Comparison of ENCODE assay signal across 7 cellular contexts in genomic region chr17:2040942-2041560, GRCh38. TPM values are rescaled to one million over a fixed set of nuclear protein-coding genes. Genes with fewer than 3 reads are reported as not detected.
DNase-seq lines count a peak whose midpoint lies in the region; ATAC-seq and TF ChIP-seq lines count a peak whose summit lies in the region.

No MANE protein-coding gene starts in this region.

- H3K27ac ChIP-seq in HEK293 (ENCODE audit: extremely low read depth, low read depth, low read length): no peak overlapping the region
- H3K27ac ChIP-seq in iPS DF 6.9 (ENCODE audit: low read length): no peak overlapping the region

- H3K4me3 ChIP-seq in HEK293 (ENCODE audit: low read depth, low read length): peak overlapping the region; percentile 70
- peak overlapping the region; percentile 63; the same call in 1 of the 2 replicates for H3K4me3 ChIP-seq in iPS DF 6.9 (ENCODE audit: low read length)

- DNase-seq in WTC11 (ENCODE audit: low spot score): no peak
- DNase-seq in iPS DF 6.9 (ENCODE audit: low read depth, low spot score): no peak
- DNase-seq in stimulated activated naive CD8-positive, alpha-beta T cell treated with anti-CD3 and anti-CD28 coated beads, Interleukin-15, amount 100 ng/mL, for 72 hours: no peak
- no peak for DNase-seq in T-helper 9 cell
- no peak for DNase-seq in epidermal melanocyte (ENCODE audit: insufficient read length, low spot score)
- no peak for DNase-seq in head of caudate nucleus

- H3K4me3 Mint-ChIP-seq in WTC11: peak overlapping the region; percentile 90
- peak overlapping the region; percentile 88 to 97 for H3K4me3 Mint-ChIP-seq in stimulated activated naive CD8-positive, alpha-beta T cell treated with anti-CD3 and anti-CD28 coated beads, Interleukin-15, amount 100 ng/mL, for 72 hours

- H3K4me1 ChIP-seq in HEK293 (ENCODE audit: control insufficient read depth, insufficient read depth, low read length) (peaks cover 6% of the 10 kb centered on the region), iPS DF 6.9 (ENCODE audit: control insufficient read depth, insufficient read depth, low read length) (no peaks in the 10 kb centered on the region)

- intact Hi-C loops in head of caudate nucleus (cut with DNase I): loop anchor here (10.0 kb wide), 1 partner anchor 326 kb away; the partner anchor contains the start of gene TLCD2

- WGBS in iPS DF 6.9 (ENCODE audit: insufficient coverage, insufficient read length): no CpG with 5 or more reads among the region's 16 CpGs

- H3K27me3 Mint-ChIP-seq in WTC11 (ENCODE audit: low read depth): peaks cover 9% of the 10 kb centered on the region
- no peaks in the 10 kb centered on the region for H3K27me3 Mint-ChIP-seq in stimulated activated naive CD8-positive, alpha-beta T cell treated with anti-CD3 and anti-CD28 coated beads, Interleukin-15, amount 100 ng/mL, for 72 hours

- peaks cover 4% of the 10 kb centered on the region for H3K4me1 Mint-ChIP-seq in WTC11
- H3K4me1 Mint-ChIP-seq in stimulated activated naive CD8-positive, alpha-beta T cell treated with anti-CD3 and anti-CD28 coated beads, Interleukin-15, amount 100 ng/mL, for 72 hours: peaks cover 40% of the 10 kb centered on the region

- POLR2A ChIA-PET in HEK293 (lab: Yijun Ruan, JAX) (interaction anchor here (1.2 to 1.6 kb wide), 3 partner anchors 16 to 324 kb away, joined by 4 to 7 read pairs (median 5); partner anchors contain the start of gene RTN4RL1), WTC11 (lab: Charles Lee) (no interaction called here)

- H3K36me3 Mint-ChIP-seq in WTC11: peaks cover 10% of the 10 kb centered on the region

- H3K36me3 ChIP-seq in HEK293 (ENCODE audit: control insufficient read depth in 2 of 2, insufficient read depth in 1 of 2, low read length in 2 of 2): peaks cover 14 to 68% of the 10 kb centered on the region in 2 experiments
- peaks cover 8% of the 10 kb centered on the region for H3K36me3 ChIP-seq in iPS DF 6.9 (ENCODE audit: control insufficient read depth, insufficient read depth, low read length)

- no peak for ATAC-seq in WTC11
- ATAC-seq in stimulated activated naive CD8-positive, alpha-beta T cell treated with anti-CD3 and anti-CD28 coated beads, Interleukin-15, amount 100 ng/mL, for 72 hours: no peak

- H3K9me3 ChIP-seq in HEK293 (ENCODE audit: control insufficient read depth, insufficient read depth, low read depth, low read length) (no peaks in the 10 kb centered on the region), iPS DF 6.9 (ENCODE audit: control insufficient read depth, insufficient read depth, low read length) (no peaks in the 10 kb centered on the region)

- no peaks in the 10 kb centered on the region for H3K27me3 ChIP-seq in iPS DF 6.9 (ENCODE audit: control insufficient read depth, insufficient read depth, low read length)

- no peak overlapping the region for H3K27ac Mint-ChIP-seq in WTC11
- no peak overlapping the region for H3K27ac Mint-ChIP-seq in stimulated activated naive CD8-positive, alpha-beta T cell treated with anti-CD3 and anti-CD28 coated beads, Interleukin-15, amount 100 ng/mL, for 72 hours

- TF ChIP-seq CTCF in HEK293 (tag by site-specific recombination; IDR thresholded peaks at IDR 0.05) (no peak), WTC11 (IDR thresholded peaks at IDR 0.05) (no peak)

- H3K9me3 Mint-ChIP-seq in WTC11: no peaks in the 10 kb centered on the region
- no peaks in the 10 kb centered on the region for H3K9me3 Mint-ChIP-seq in stimulated activated naive CD8-positive, alpha-beta T cell treated with anti-CD3 and anti-CD28 coated beads, Interleukin-15, amount 100 ng/mL, for 72 hours

- CTCF ChIA-PET in HEK293 (lab: Yijun Ruan, JAX): interaction anchor here (0.6 to 1.9 kb wide), 12 partner anchors 10 to 467 kb away, joined by 3 to 13 read pairs (median 4); partner anchors contain the start of gene RTN4RL1
- CTCF ChIA-PET in WTC11 (lab: Charles Lee): interaction anchor here (0.6 to 2.3 kb wide), 8 partner anchors 12 to 204 kb away, joined by 3 to 8 read pairs (median 4); no protein-coding TSS in a partner anchor

TF ChIP-seq in HEK293, 187 proteins besides CTCF, POLR2A, EP300 and RAD21:
- no peak for TF ChIP-seq ZIC2 (tag by site-specific recombination; IDR thresholded peaks at IDR 0.05)
- 0 out of 2 replicates have a peak, but pooled peaks have one; percentile 15 for TF ChIP-seq ZNF398 (tag by site-specific recombination; IDR thresholded peaks at IDR 0.05)

TF ChIP-seq in WTC11, 78 proteins besides CTCF, POLR2A, EP300 and RAD21:
- TF ChIP-seq ELF4 (CRISPR knock-in tag; IDR thresholded peaks at IDR 0.05; ENCODE audit: low read depth) (no peak), SMAD3 (CRISPR knock-in tag; IDR thresholded peaks at IDR 0.05; ENCODE audit: borderline replicate concordance) (no peak), ZNF263 (CRISPR knock-in tag; IDR thresholded peaks at IDR 0.05; ENCODE audit: low read depth) (no peak)

RNA-seq across cellular contexts. Expression of gene OVCA2, which starts 0.8 kb away (rescaled TPM):
- total RNA-seq in WTC11 (2021): 18.4 to 23.5 TPM (median 20.5 TPM) in 3 replicates

RNA-seq across cellular contexts. Expression of gene DPH1, which starts 11.1 kb away (rescaled TPM):
- total RNA-seq in WTC11 (2021): 29.5 to 43.2 TPM (median 33.0 TPM) in 3 replicates

RNA-seq across cellular contexts. Expression of gene HIC1, which starts 13.9 kb away (rescaled TPM):
- 0.37 to 0.46 TPM (median 0.39 TPM) in 3 replicates for total RNA-seq in WTC11 (2021)

RNA-seq across cellular contexts. Expression of gene RTN4RL1, which starts 15.9 kb away (rescaled TPM):
- 0.27 to 0.72 TPM (median 0.37 TPM) in 3 replicates for total RNA-seq in WTC11 (2021)
